ENCODE assay signal across 8 cellular contexts in the genomic region with DNA sequence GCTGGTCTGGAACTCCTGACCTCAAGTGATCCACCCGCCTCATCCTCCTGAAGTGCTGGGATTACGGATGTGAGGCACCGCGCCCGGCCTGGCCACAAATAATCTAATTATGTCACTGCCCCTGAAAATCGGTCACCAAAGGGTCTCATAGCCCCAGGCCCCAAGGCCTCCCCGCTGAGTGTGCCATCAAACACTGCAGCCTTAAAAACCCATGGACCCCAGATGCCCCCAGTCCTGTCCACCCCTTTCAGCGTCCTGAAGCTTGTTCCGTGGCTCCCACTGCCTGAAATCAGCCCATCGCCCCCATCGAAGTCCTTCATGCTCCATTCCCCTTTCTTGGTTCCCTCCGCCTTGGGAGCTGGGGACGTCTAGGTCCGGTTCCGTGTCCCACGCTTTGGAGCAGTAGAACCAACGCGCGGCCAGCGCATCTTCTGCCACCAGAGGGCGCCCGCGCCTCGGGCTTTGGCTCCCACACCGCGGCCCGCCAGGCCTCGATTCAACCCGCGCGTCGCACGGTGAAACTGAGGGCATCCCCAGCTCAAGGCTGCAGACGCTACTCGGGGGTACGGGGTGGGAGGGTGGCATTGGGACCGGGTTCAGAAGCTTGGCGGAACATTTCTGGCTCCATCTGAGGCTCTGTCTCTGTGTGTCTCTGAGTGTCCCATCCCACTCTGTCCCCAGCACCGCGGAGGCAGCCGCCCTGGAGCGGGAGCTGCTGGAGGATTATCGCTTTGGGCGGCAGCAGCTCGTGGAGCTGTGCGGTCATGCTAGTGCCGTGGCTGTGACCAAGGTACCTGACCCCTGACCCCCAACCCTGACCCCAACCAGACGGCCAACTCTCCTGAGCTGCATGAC. TPM values are rescaled to one million over a fixed set of nuclear protein-coding genes. Genes with fewer than 3 reads are reported as not detected.
DNase-seq lines count a peak whose midpoint lies in the region; ATAC-seq and TF ChIP-seq lines count a peak whose summit lies in the region.

No MANE protein-coding gene starts in this region.

- peaks cover 11% of the 10 kb centered on the region for H3K4me1 Mint-ChIP-seq in activated T-cell treated with anti-CD3 and anti-CD28 coated beads, Interleukin-2, amount 50 U/mL, for 72 hours (ENCODE audit: low read depth)
- H3K4me1 Mint-ChIP-seq in stimulated activated naive CD8-positive, alpha-beta T cell treated with anti-CD3 and anti-CD28 coated beads, Interleukin-15, amount 100 ng/mL, for 72 hours: peaks cover 21% of the 10 kb centered on the region

- no peak overlapping the region for H3K23ac ChIP-seq in neuronal stem cell (ENCODE audit: low read depth, low read length, poor library complexity)

- TF ChIP-seq CTCF in PC-9 (conservative IDR thresholded peaks at IDR 0.05): peak; percentile 99

- H3K18ac ChIP-seq in neuronal stem cell (ENCODE audit: low read length): peak overlapping the region; percentile 32

- H2BK120ac ChIP-seq in neuronal stem cell (ENCODE audit: low read depth, low read length): no peak overlapping the region

- H3K9ac ChIP-seq in neuronal stem cell (ENCODE audit: low read depth, low read length, poor library complexity): peak overlapping the region; percentile 24

- H3F3A ChIP-seq in PC-9 (ENCODE audit: insufficient read depth, low read depth): peaks cover 44% of the 10 kb centered on the region

- H3K27ac Mint-ChIP-seq in activated T-cell treated with anti-CD3 and anti-CD28 coated beads, Interleukin-2, amount 50 U/mL, for 72 hours: peak overlapping the region; percentile 38
- H3K27ac Mint-ChIP-seq in stimulated activated naive CD8-positive, alpha-beta T cell treated with anti-CD3 and anti-CD28 coated beads, Interleukin-15, amount 100 ng/mL, for 72 hours: peak overlapping the region in 1 of 2 donors; percentile 91

- no peaks in the 10 kb centered on the region for H3K9me3 Mint-ChIP-seq in activated T-cell treated with anti-CD3 and anti-CD28 coated beads, Interleukin-2, amount 50 U/mL, for 72 hours
- H3K9me3 Mint-ChIP-seq in stimulated activated naive CD8-positive, alpha-beta T cell treated with anti-CD3 and anti-CD28 coated beads, Interleukin-15, amount 100 ng/mL, for 72 hours: no peaks in the 10 kb centered on the region

- no peaks in the 10 kb centered on the region for H3K9me2 ChIP-seq in PC-9 (ENCODE audit: insufficient read depth)

- H3K4me3 ChIP-seq in PC-9 (no peak overlapping the region), neuronal stem cell (ENCODE audit: low read length in 2 of 2) (no peak overlapping the region)

- intact Hi-C loops in PC-9 (cut with micrococcal nuclease; ENCODE audit: unreplicated experiment): loop anchor here (1.0 to 10.0 kb wide), 3 partner anchors 111 to 745 kb away; a partner anchor contains a TSS

- H4K8ac ChIP-seq in neuronal stem cell (ENCODE audit: low read depth, low read length): no peak overlapping the region

- TSS peak; percentile 9 for BruUV-seq in PC-9 (replicated peaks; lab: Mats Ljungman, UMichigan)

- peaks cover 5% of the 10 kb centered on the region; the same call in 1 of the 2 replicates for H4K20me1 ChIP-seq in PC-9 (ENCODE audit: insufficient read depth)

- no peaks in the 10 kb centered on the region for H3K27me3 ChIP-seq in PC-9 (ENCODE audit: insufficient read depth, low read depth)
- no peaks in the 10 kb centered on the region for H3K27me3 ChIP-seq in neuronal stem cell (ENCODE audit: control insufficient read depth in 3 of 3, insufficient read depth in 3 of 3, low read depth in 1 of 3, low read length in 3 of 3)

- no peak overlapping the region for H4K91ac ChIP-seq in neuronal stem cell (ENCODE audit: low read depth, low read length, poor library complexity)

- H3K4me2 ChIP-seq in PC-9 (peak overlapping the region; percentile 31; the same call in 1 of the 2 replicates), neuronal stem cell (ENCODE audit: insufficient read depth, low read length, poor library complexity, severe bottlenecking) (no peak overlapping the region)

- no peak overlapping the region for H2BK12ac ChIP-seq in neuronal stem cell (ENCODE audit: low read length)

- H3K4me1 ChIP-seq in PC-9 (replicated peaks; ENCODE audit: insufficient read depth) (no peaks in the 10 kb centered on the region), neuronal stem cell (ENCODE audit: control insufficient read depth in 2 of 2, insufficient read depth in 1 of 2, low read depth in 1 of 2, low read length in 2 of 2) (peaks cover 7 to 10% of the 10 kb centered on the region in 2 donors)

- H3K79me1 ChIP-seq in neuronal stem cell (ENCODE audit: low read depth, low read length): peaks cover 3% of the 10 kb centered on the region

- H3K27me3 Mint-ChIP-seq in activated T-cell treated with anti-CD3 and anti-CD28 coated beads, Interleukin-2, amount 50 U/mL, for 72 hours (ENCODE audit: low read depth): peaks cover 6% of the 10 kb centered on the region
- H3K27me3 Mint-ChIP-seq in stimulated activated naive CD8-positive, alpha-beta T cell treated with anti-CD3 and anti-CD28 coated beads, Interleukin-15, amount 100 ng/mL, for 72 hours: peaks cover 2% of the 10 kb centered on the region

- DNase-seq in COLO829 (ENCODE audit: low spot score) (peak; percentile 61), PC-9 (peak in 1 of 2 experiments; percentile 74), fibroblast of peridontal ligament (ENCODE audit: extremely low read depth) (peak; percentile 57), neuronal stem cell (ENCODE audit: low spot score) (peak; percentile 71)
- DNase-seq in activated T-cell treated with anti-CD3 and anti-CD28 coated beads, Interleukin-2, amount 50 U/mL, for 72 hours: peak; percentile 87 to 93
- DNase-seq in stimulated activated naive CD8-positive, alpha-beta T cell treated with anti-CD3 and anti-CD28 coated beads, Interleukin-15, amount 100 ng/mL, for 72 hours: peak; percentile 83 to 87

- no peaks in the 10 kb centered on the region for H3K79me2 ChIP-seq in PC-9 (ENCODE audit: low read depth)

- H3K27ac ChIP-seq in PC-9 (no peak overlapping the region), neuronal stem cell (replicated peaks; ENCODE audit: low read length) (no peak overlapping the region)

- no peak overlapping the region for H3K14ac ChIP-seq in neuronal stem cell (ENCODE audit: low read length)

- CTCF ChIA-PET in PC-9 (lab: Charles Lee): interaction anchor here (0.5 to 1.9 kb wide), 8 partner anchors 9 to 168 kb away, joined by 3 to 19 read pairs (median 6); a partner anchor contains a TSS

- no peak overlapping the region for H2BK15ac ChIP-seq in neuronal stem cell (ENCODE audit: low read length)

- POLR2A ChIA-PET in PC-9 (lab: Charles Lee; ENCODE audit: unreplicated experiment): interaction anchor here (0.6 kb wide), 1 partner anchor 117 kb away, joined by 22 read pairs; no protein-coding TSS in a partner anchor

- H3K36me3 Mint-ChIP-seq in activated T-cell treated with anti-CD3 and anti-CD28 coated beads, Interleukin-2, amount 50 U/mL, for 72 hours (ENCODE audit: insufficient read depth in 2 of 2): peaks cover 0 to 4% of the 10 kb centered on the region in 2 donors

- H2AFZ ChIP-seq in PC-9: no peak overlapping the region
- no peak overlapping the region for H2AFZ ChIP-seq in neuronal stem cell (ENCODE audit: low read length)

- ATAC-seq in HG03103 (IDR thresholded peaks at IDR 0.05; ENCODE audit: low read depth, unreplicated experiment): peak; percentile 61
- peak; percentile 80 to 88 for ATAC-seq in activated T-cell treated with anti-CD3 and anti-CD28 coated beads, Interleukin-2, amount 50 U/mL, for 72 hours (replicated peaks in 1 of 2)
- peak; percentile 83 for ATAC-seq in stimulated activated naive CD8-positive, alpha-beta T cell treated with anti-CD3 and anti-CD28 coated beads, Interleukin-15, amount 100 ng/mL, for 72 hours
- ATAC-seq in HG03280 (IDR thresholded peaks at IDR 0.05; ENCODE audit: unreplicated experiment): no peak

- H2AK5ac ChIP-seq in neuronal stem cell (ENCODE audit: low read depth, low read length): no peak overlapping the region

- H2BK5ac ChIP-seq in neuronal stem cell (ENCODE audit: low read length): no peak overlapping the region

- H3K4me3 Mint-ChIP-seq in activated T-cell treated with anti-CD3 and anti-CD28 coated beads, Interleukin-2, amount 50 U/mL, for 72 hours: no peak overlapping the region
- H3K4me3 Mint-ChIP-seq in stimulated activated naive CD8-positive, alpha-beta T cell treated with anti-CD3 and anti-CD28 coated beads, Interleukin-15, amount 100 ng/mL, for 72 hours: no peak overlapping the region

- no peak overlapping the region for H3K4ac ChIP-seq in neuronal stem cell (ENCODE audit: low read length)

- WGBS in neuronal stem cell (ENCODE audit: extremely low coverage in 2 of 2, insufficient read length in 2 of 2, insufficient replicate concordance in 1 of 2), 2 donors: no CpG with 5 or more reads among the region's 48 CpGs

- H3K9me3 ChIP-seq in PC-9 (ENCODE audit: insufficient read depth, low read depth): no peaks in the 10 kb centered on the region
- no peaks in the 10 kb centered on the region for H3K9me3 ChIP-seq in neuronal stem cell (replicated peaks in 1 of 2; ENCODE audit: control insufficient read depth in 2 of 2, insufficient read depth in 1 of 2, low read depth in 1 of 2, low read length in 2 of 2)

- H3K36me3 ChIP-seq in PC-9 (ENCODE audit: low read depth): peaks cover 5% of the 10 kb centered on the region; the same call in 1 of the 2 replicates
- peaks cover 15 to 58% of the 10 kb centered on the region in 2 donors for H3K36me3 ChIP-seq in neuronal stem cell (replicated peaks in 1 of 2; ENCODE audit: control insufficient read depth in 2 of 2, insufficient read depth in 2 of 2, low read length in 2 of 2)

RNA-seq across cellular contexts. Expression of a gene that starts 3.5 kb away (rescaled TPM):
- total RNA-seq in PC-9 (2021): 18.5 and 21.9 TPM in 2 replicates
- 10 to 100 TPM; 18.2 to 21.3 TPM for total RNA-seq in activated T-cell treated with anti-CD3 and anti-CD28 coated beads, Interleukin-2, amount 50 U/mL, for 72 hours
- 10.9 TPM for polyA plus RNA-seq in neuronal stem cell (2013, experiment 1 of 2)
- polyA plus RNA-seq in neuronal stem cell (2013, experiment 2 of 2): 9.9 TPM

RNA-seq across cellular contexts. Expression of a gene that starts 5.9 kb away (rescaled TPM):
- total RNA-seq in PC-9 (2021): 1.1 and 2.5 TPM in 2 replicates
- under 1 TPM; 0.44 to 0.86 TPM for total RNA-seq in activated T-cell treated with anti-CD3 and anti-CD28 coated beads, Interleukin-2, amount 50 U/mL, for 72 hours
- 2.0 TPM for polyA plus RNA-seq in neuronal stem cell (2013, experiment 1 of 2)
- polyA plus RNA-seq in neuronal stem cell (2013, experiment 2 of 2): 2.1 TPM

RNA-seq across cellular contexts. Expression of a gene that starts 16.2 kb away (rescaled TPM):
- total RNA-seq in PC-9 (2021): 203 and 309 TPM in 2 replicates
- 100 to 1,000 TPM; 229 to 263 TPM for total RNA-seq in activated T-cell treated with anti-CD3 and anti-CD28 coated beads, Interleukin-2, amount 50 U/mL, for 72 hours
- 218 TPM for polyA plus RNA-seq in neuronal stem cell (2013, experiment 1 of 2)
- 213 TPM for polyA plus RNA-seq in neuronal stem cell (2013, experiment 2 of 2)

RNA-seq across cellular contexts. Expression of a gene that starts 16.8 kb away (rescaled TPM):
- 2.0 and 3.3 TPM in 2 replicates for total RNA-seq in PC-9 (2021)
- total RNA-seq in activated T-cell treated with anti-CD3 and anti-CD28 coated beads, Interleukin-2, amount 50 U/mL, for 72 hours: 1 to 10 TPM; 5.0 to 5.6 TPM
- 2.3 TPM for polyA plus RNA-seq in neuronal stem cell (2013, experiment 1 of 2)
- polyA plus RNA-seq in neuronal stem cell (2013, experiment 2 of 2): 2.2 TPM
